17 cellular contexts compared by ENCODE assay signal in genomic region chr11:14423633-14424032, GRCh38.
DNase-seq lines count a peak whose midpoint lies in the region; ATAC-seq and TF ChIP-seq lines count a peak whose summit lies in the region.
"Had no signal": no experiment of that assay in that cellular context is flagged by ENCODE, and none has a peak within 500 bp of the region (broad histone marks: within the 10 kb centered on the region; RNA-seq: fewer than 3 reads in every experiment).

No MANE protein-coding gene starts in this region.

- intact Hi-C loops in heart right ventricle (cut with DNase I) = loop anchor here in 1 of 10 donors (5.0 kb wide), 1 partner anchor 41 kb away; no protein-coding TSS in a partner anchor
- intact Hi-C loops in uterus (cut with DNase I; ENCODE audit: low total_unique reads) = no loop called here

- no peak for DNase-seq in heart right ventricle
- DNase-seq in right atrium auricular region (ENCODE audit: low spot score) = no peak
- DNase-seq in SJCRH30 = no peak
- DNase-seq in fibroblast of pulmonary artery (ENCODE audit: low read depth) = peak; percentile 64
- DNase-seq in uterus = no peak
- DNase-seq in stimulated activated CD4-positive, alpha-beta T cell treated with anti-CD3 and anti-CD28 coated beads, Interleukin-2, amount 100 ng/mL, for 24 hours = no peak
- no peak for DNase-seq in NCI-H510A treated with DMSO at 0.1 percent for 48 hours (lab: John Stamatoyannopoulos, UW)
- DNase-seq in medulla oblongata (ENCODE audit: extremely low spot score) = no peak
- DNase-seq: activated CD4-positive, alpha-beta T cell treated with anti-CD3 and anti-CD28 coated beads for 36 hours; cerebellar nuclear complex; esophagus squamous epithelium; islet precursor cell; MM.1S; naive thymus-derived CD8-positive, alpha-beta T cell; NCI-H526 treated with DMSO at 0.1 percent for 48 hours; thyroid gland had no signal

- H3K4me1 ChIP-seq in heart right ventricle = peaks cover 3 to 43% (median 16%) of the 10 kb centered on the region in 9 donors
- peaks cover 0 to 28% of the 10 kb centered on the region in 2 donors for H3K4me1 ChIP-seq in right atrium auricular region
- H3K4me1 ChIP-seq in SJCRH30 = peaks cover 33% of the 10 kb centered on the region
- H3K4me1 ChIP-seq in uterus = peaks cover 6 to 9% of the 10 kb centered on the region in 2 donors

- no peak for ATAC-seq in heart right ventricle
- ATAC-seq: naive thymus-derived CD8-positive, alpha-beta T cell; sciatic nerve had no signal

- no peak for TF ChIP-seq CTCF in heart right ventricle (IDR thresholded peaks at IDR 0.05)
- TF ChIP-seq CTCF in right atrium auricular region (IDR thresholded peaks at IDR 0.05) = no peak
- TF ChIP-seq CTCF in fibroblast of pulmonary artery (IDR thresholded peaks at IDR 0.05; ENCODE audit: low read length, missing control alignments) = no peak
- TF ChIP-seq CTCF in uterus (IDR thresholded peaks at IDR 0.05) = no peak

- H3K36me3 ChIP-seq in heart right ventricle (no peaks in the 10 kb centered on the region), right atrium auricular region (no peaks in the 10 kb centered on the region), SJCRH30 (no peaks in the 10 kb centered on the region), uterus (no peaks in the 10 kb centered on the region)
- H3K36me3 ChIP-seq: esophagus squamous epithelium, thyroid gland had no signal

- WGBS in heart right ventricle, 2 donors = 77 to 83% methylated on average over 2 of the region's 2 CpGs

- no peak for TF ChIP-seq POLR2A in uterus (IDR thresholded peaks at IDR 0.05)

- H3K4me3 ChIP-seq in heart right ventricle (no peak overlapping the region), right atrium auricular region (no peak overlapping the region), SJCRH30 (no peak overlapping the region), fibroblast of pulmonary artery (replicated peaks; ENCODE audit: low read depth, low read length) (no peak overlapping the region), uterus (no peak overlapping the region)
- H3K4me3 ChIP-seq: esophagus squamous epithelium, thyroid gland had no signal

- no peaks in the 10 kb centered on the region for H3K9me3 ChIP-seq in heart right ventricle
- H3K9me3 ChIP-seq in right atrium auricular region = no peaks in the 10 kb centered on the region
- H3K9me3 ChIP-seq in SJCRH30 (replicated peaks) = no peaks in the 10 kb centered on the region
- H3K9me3 ChIP-seq in uterus = no peaks in the 10 kb centered on the region
- H3K9me3 ChIP-seq: esophagus squamous epithelium, thyroid gland had no signal

- H3K27ac ChIP-seq in heart right ventricle (peak overlapping the region in 7 of 10 donors; percentile 14 to 83 (median 76)), right atrium auricular region (peak overlapping the region in 1 of 2 donors; percentile 75), SJCRH30 (peak overlapping the region; percentile 65; the same call in 1 of the 2 replicates), uterus (peak overlapping the region; percentile 39)
- H3K27ac ChIP-seq: thyroid gland had no signal

- H3K27me3 ChIP-seq in heart right ventricle (no peaks in the 10 kb centered on the region), right atrium auricular region (no peaks in the 10 kb centered on the region), SJCRH30 (no peaks in the 10 kb centered on the region), uterus (no peaks in the 10 kb centered on the region)
- H3K27me3 ChIP-seq: esophagus squamous epithelium, thyroid gland had no signal
